Comparison of ENCODE assay signal across 14 cellular contexts in the genomic region with DNA sequence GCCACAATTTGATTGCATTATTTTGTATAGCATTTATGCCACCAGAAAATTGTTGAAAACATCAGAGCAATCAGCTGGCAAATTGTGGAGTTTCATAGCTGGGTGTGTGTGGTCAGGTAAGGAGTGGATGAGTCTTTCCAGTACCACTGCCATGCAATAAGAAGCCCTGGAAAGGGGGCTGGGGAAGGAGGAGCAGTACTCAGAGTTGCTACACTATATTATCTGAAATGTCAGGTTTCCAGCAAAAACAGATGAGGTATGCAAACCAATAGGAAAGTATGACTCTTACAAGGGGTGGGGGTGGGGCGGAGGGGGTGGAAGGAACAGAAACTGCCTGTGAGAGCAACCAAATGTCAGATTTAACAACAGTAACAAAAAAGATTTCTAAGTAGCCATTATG.
DNase-seq lines count a peak whose midpoint lies in the region; ATAC-seq, FAIRE-seq and TF ChIP-seq lines count a peak whose summit lies in the region.
"Had no signal": no experiment of that assay in that cellular context is flagged by ENCODE, and none has a peak within 500 bp of the region (broad histone marks: within the 10 kb centered on the region; RNA-seq: fewer than 3 reads in every experiment).

No MANE protein-coding gene starts in this region.

- H3K27me3 Mint-ChIP-seq in CD4-positive, alpha-beta memory T cell: no peaks in the 10 kb centered on the region
- H3K27me3 Mint-ChIP-seq in activated T-helper 2 cell treated with anti-CD3 and anti-CD28 coated beads, Interferon-gamma antibody, Interleukin-2, Interleukin-4, amounts not matched to agents 10 μg/mL and 5 μg/mL and 100 μg/mL, durations not matched to agents 14 hours and 24 hours and 36 hours (ENCODE audit: low read depth): no peaks in the 10 kb centered on the region
- H3K27me3 Mint-ChIP-seq: CD8-positive, alpha-beta memory T cell; naive thymus-derived CD4-positive, alpha-beta T cell had no signal

- no peaks in the 10 kb centered on the region for H3K9me3 Mint-ChIP-seq in CD4-positive, alpha-beta memory T cell
- no peaks in the 10 kb centered on the region for H3K9me3 Mint-ChIP-seq in activated T-helper 2 cell treated with anti-CD3 and anti-CD28 coated beads, Interferon-gamma antibody, Interleukin-2, Interleukin-4, amounts not matched to agents 10 μg/mL and 5 μg/mL and 100 μg/mL, durations not matched to agents 14 hours and 24 hours and 36 hours

- no peak for ATAC-seq in HG02588 (IDR thresholded peaks at IDR 0.05; ENCODE audit: unreplicated experiment)
- ATAC-seq: naive thymus-derived CD4-positive, alpha-beta T cell had no signal

- peaks cover 64 to 65% of the 10 kb centered on the region in 2 donors for H3K36me3 Mint-ChIP-seq in CD4-positive, alpha-beta memory T cell
- H3K36me3 Mint-ChIP-seq in activated T-helper 2 cell treated with anti-CD3 and anti-CD28 coated beads, Interferon-gamma antibody, Interleukin-2, Interleukin-4, amounts not matched to agents 10 μg/mL and 5 μg/mL and 100 μg/mL, durations not matched to agents 14 hours and 24 hours and 36 hours (ENCODE audit: low read depth): peaks cover 80% of the 10 kb centered on the region

- POLR2A ChIA-PET in CD4-positive, alpha-beta memory T cell (lab: Charles Lee; ENCODE audit: partially characterized antibody): no interaction called here

- H3K4me1 Mint-ChIP-seq in CD4-positive, alpha-beta memory T cell: peaks cover 0 to 4% (median 2%) of the 10 kb centered on the region in 4 donors
- peaks cover 17% of the 10 kb centered on the region for H3K4me1 Mint-ChIP-seq in activated T-helper 2 cell treated with anti-CD3 and anti-CD28 coated beads, Interferon-gamma antibody, Interleukin-2, Interleukin-4, amounts not matched to agents 10 μg/mL and 5 μg/mL and 100 μg/mL, durations not matched to agents 14 hours and 24 hours and 36 hours (ENCODE audit: low read depth)

- CTCF ChIA-PET in CD4-positive, alpha-beta memory T cell (lab: Charles Lee; ENCODE audit: partially characterized antibody): no interaction called here

- H3K36me3 ChIP-seq in CD4-positive, alpha-beta memory T cell (ENCODE audit: insufficient read depth, low read length): peaks cover 24% of the 10 kb centered on the region

- no peaks in the 10 kb centered on the region for H3K4me1 ChIP-seq in CD4-positive, alpha-beta memory T cell (ENCODE audit: insufficient read depth, low read length)
- H3K4me1 ChIP-seq: right lobe of liver had no signal

- no peak overlapping the region for H3K4me3 Mint-ChIP-seq in CD4-positive, alpha-beta memory T cell
- peak overlapping the region; percentile 64 for H3K4me3 Mint-ChIP-seq in activated T-helper 2 cell treated with anti-CD3 and anti-CD28 coated beads, Interferon-gamma antibody, Interleukin-2, Interleukin-4, amounts not matched to agents 10 μg/mL and 5 μg/mL and 100 μg/mL, durations not matched to agents 14 hours and 24 hours and 36 hours (ENCODE audit: low read depth)
- H3K4me3 Mint-ChIP-seq: CD8-positive, alpha-beta memory T cell; naive thymus-derived CD4-positive, alpha-beta T cell had no signal

- H3K27ac ChIP-seq in CD4-positive, alpha-beta memory T cell (ENCODE audit: low read depth, low read length): no peak overlapping the region
- H3K27ac ChIP-seq: left ventricle myocardium inferior, right lobe of liver, VCaP had no signal

- no peak overlapping the region for H3K4me3 ChIP-seq in CD4-positive, alpha-beta memory T cell (ENCODE audit: low read length in 2 of 2)
- H3K4me3 ChIP-seq in fibroblast of villous mesenchyme (ENCODE audit: low read depth, low read length): no peak overlapping the region
- H3K4me3 ChIP-seq: left ventricle myocardium inferior, right lobe of liver had no signal

- no peak for DNase-seq in CD4-positive, alpha-beta memory T cell
- no peak for DNase-seq in GM19239 (ENCODE audit: insufficient read length, low spot score)
- DNase-seq in activated T-helper 2 cell treated with anti-CD3 and anti-CD28 coated beads, Interferon-gamma antibody, Interleukin-2, Interleukin-4, amounts not matched to agents 10 μg/mL and 5 μg/mL and 100 μg/mL, durations not matched to agents 14 hours and 24 hours and 36 hours (ENCODE audit: low spot score): no peak
- peak; percentile 44 for DNase-seq in fibroblast of villous mesenchyme (ENCODE audit: low read depth)
- no peak for DNase-seq in ureter (ENCODE audit: low spot score)
- no peak for DNase-seq in HCEC 1CT
- DNase-seq: activated effector memory CD4-positive, alpha-beta T cell treated with anti-CD3 and anti-CD28 coated beads, Interleukin-2, amount 50 U/mL, for 16 hours; CD8-positive, alpha-beta memory T cell; left ventricle myocardium inferior; NCI-H2107; right lobe of liver had no signal

- H3K27ac Mint-ChIP-seq in CD4-positive, alpha-beta memory T cell: peak overlapping the region in 5 of 7 donors; percentile 9 to 68 (median 37)
- peak overlapping the region; percentile 97 for H3K27ac Mint-ChIP-seq in activated T-helper 2 cell treated with anti-CD3 and anti-CD28 coated beads, Interferon-gamma antibody, Interleukin-2, Interleukin-4, amounts not matched to agents 10 μg/mL and 5 μg/mL and 100 μg/mL, durations not matched to agents 14 hours and 24 hours and 36 hours

- intact Hi-C loops in CD4-positive, alpha-beta memory T cell (cut with micrococcal nuclease): no loop called here
- intact Hi-C loops in activated T-helper 2 cell treated with anti-CD3 and anti-CD28 coated beads, Interferon-gamma antibody, Interleukin-2, Interleukin-4, amounts not matched to agents 10 μg/mL and 5 μg/mL and 100 μg/mL, durations not matched to agents 14 hours and 24 hours and 36 hours (cut with micrococcal nuclease): loop anchor here (1.0 kb wide), 1 partner anchor 100 kb away; no protein-coding TSS in a partner anchor

- no peak for TF ChIP-seq CTCF in fibroblast of villous mesenchyme (IDR thresholded peaks at IDR 0.05; ENCODE audit: insufficient read depth, low read depth, low read length)

- no peaks in the 10 kb centered on the region for H3K27me3 ChIP-seq in CD4-positive, alpha-beta memory T cell (ENCODE audit: insufficient read depth, low read length)
- H3K27me3 ChIP-seq: right lobe of liver had no signal

- H3K9me3 ChIP-seq in CD4-positive, alpha-beta memory T cell (ENCODE audit: control insufficient read depth in 1 of 2, low read length in 2 of 2): no peaks in the 10 kb centered on the region
- H3K9me3 ChIP-seq: left ventricle myocardium inferior, right lobe of liver had no signal

- FAIRE-seq in GM19239 (lab: Jason Lieb, UNC): peak; percentile 44
